ENCODE assay signal across 12 cellular contexts in the genomic region with DNA sequence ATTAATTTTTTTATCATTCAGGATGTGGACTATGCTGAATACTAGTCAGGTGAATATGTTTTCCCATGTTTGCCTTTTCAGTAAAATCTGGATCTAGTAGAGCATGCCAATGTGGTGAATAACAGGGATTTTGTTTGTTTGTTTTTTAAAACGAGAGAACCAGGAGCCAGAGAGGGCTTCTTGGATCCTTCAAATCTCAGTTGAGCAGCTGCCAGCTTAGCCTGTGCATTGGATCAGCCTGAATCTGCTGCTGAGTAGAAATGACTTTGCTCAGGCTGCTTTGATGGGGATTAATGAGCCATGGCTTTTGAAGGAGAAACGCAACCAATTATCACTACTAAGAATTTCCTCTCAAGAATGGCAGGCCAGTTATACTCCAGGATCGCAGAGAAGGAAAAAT.
A peak's percentile ranks its signal among the peaks of the same experiment; 100 is the strongest.
DNase-seq lines count a peak whose midpoint lies in the region; ATAC-seq and TF ChIP-seq lines count a peak whose summit lies in the region.
"Had no signal": no experiment of that assay in that cellular context is flagged by ENCODE, and none has a peak within 500 bp of the region (broad histone marks: within the 10 kb centered on the region; RNA-seq: fewer than 3 reads in every experiment).

No MANE protein-coding gene starts in this region.

- H3K36me3 ChIP-seq in trophoblast cell (ENCODE audit: control insufficient read depth in 1 of 2, insufficient read depth in 2 of 2, low read length in 2 of 2), result no peaks in the 10 kb centered on the region
- H3K36me3 ChIP-seq: upper lobe of left lung had no signal

- ATAC-seq in left ventricle myocardium superior (peak; percentile 41), GM19328 (IDR thresholded peaks at IDR 0.05; ENCODE audit: unreplicated experiment) (no peak)

- no peak for TF ChIP-seq CTCF in fibroblast of mammary gland (conservative IDR thresholded peaks at IDR 0.05; ENCODE audit: control insufficient read depth, insufficient read depth, low read depth, low read length)

- H3K27ac ChIP-seq in trophoblast cell (ENCODE audit: low read depth, low read length), result no peak overlapping the region
- H3K27ac ChIP-seq: upper lobe of left lung had no signal

- H3K4me1 ChIP-seq in trophoblast cell (ENCODE audit: control insufficient read depth in 1 of 2, insufficient read depth in 2 of 2, low read length in 2 of 2), result no peaks in the 10 kb centered on the region
- H3K4me1 ChIP-seq: upper lobe of left lung had no signal

- no peak overlapping the region for H2BK120ac ChIP-seq in trophoblast cell (ENCODE audit: insufficient read depth, low read length, poor library complexity)

- H3K79me2 ChIP-seq in trophoblast cell (ENCODE audit: control insufficient read depth, insufficient read depth, low read length, poor library complexity), result no peaks in the 10 kb centered on the region

- no peak overlapping the region for H3K4me2 ChIP-seq in trophoblast cell (ENCODE audit: low read length)

- no peaks in the 10 kb centered on the region for H3K79me1 ChIP-seq in trophoblast cell (ENCODE audit: low read length)

- H4K12ac ChIP-seq in trophoblast cell (ENCODE audit: low read depth, low read length), result no peak overlapping the region

- no peak overlapping the region for H2BK5ac ChIP-seq in trophoblast cell (ENCODE audit: low read depth, low read length, poor library complexity)

- H3K4ac ChIP-seq in trophoblast cell (ENCODE audit: low read depth, low read length), result no peak overlapping the region

- H4K91ac ChIP-seq in trophoblast cell (ENCODE audit: low read depth, low read length), result no peak overlapping the region

- no peak for DNase-seq in left ventricle myocardium superior
- DNase-seq in cardiac septum (ENCODE audit: low spot score), result no peak
- peak; percentile 20 for DNase-seq in NCI-H2227 treated with DMSO at 0.1 percent for 48 hours (lab: John Stamatoyannopoulos, UW)
- DNase-seq in fibroblast of mammary gland (ENCODE audit: low read depth), result peak; percentile 19
- DNase-seq in stimulated activated naive CD4-positive, alpha-beta T cell treated with Interleukin-2 at 50 U/mL for 16 hours (lab: John Stamatoyannopoulos, UW), result no peak
- no peak for DNase-seq in cortex of kidney (lab: John Stamatoyannopoulos, UW)
- DNase-seq in trophoblast cell, result no peak
- DNase-seq: activated effector memory CD4-positive, alpha-beta T cell treated with anti-CD3 and anti-CD28 coated beads, Interleukin-2, amount 50 U/mL, for 16 hours; naive B cell; small intestine; upper lobe of left lung had no signal

- no peak overlapping the region for H3K9ac ChIP-seq in trophoblast cell (ENCODE audit: low read length)

- H2AK5ac ChIP-seq in trophoblast cell (ENCODE audit: low read length), result no peak overlapping the region

- no peak overlapping the region for H3K18ac ChIP-seq in trophoblast cell (ENCODE audit: low read length)

- intact Hi-C loops in left ventricle myocardium superior (cut with micrococcal nuclease) (loop anchor here (5.0 kb wide), 1 partner anchor 499 kb away; no protein-coding TSS in a partner anchor), cardiac septum (cut with DNase I) (no loop called here)

- no peak overlapping the region for H3K4me3 ChIP-seq in fibroblast of mammary gland (ENCODE audit: control insufficient read depth, low read depth, low read length)
- H3K4me3 ChIP-seq in trophoblast cell (ENCODE audit: low read depth, low read length), result no peak overlapping the region
- H3K4me3 ChIP-seq: upper lobe of left lung had no signal

- no peak overlapping the region for H2BK12ac ChIP-seq in trophoblast cell (ENCODE audit: low read length)

- H2AFZ ChIP-seq in trophoblast cell (ENCODE audit: insufficient read depth, low read length, poor library complexity), result no peak overlapping the region

- no peaks in the 10 kb centered on the region for H3K27me3 ChIP-seq in trophoblast cell (ENCODE audit: insufficient read depth, low read length)
- H3K27me3 ChIP-seq: upper lobe of left lung had no signal

- no peak overlapping the region for H3K14ac ChIP-seq in trophoblast cell (ENCODE audit: low read length)

- H3K9me3 ChIP-seq in trophoblast cell (ENCODE audit: insufficient read depth, low read depth, low read length), result no peaks in the 10 kb centered on the region
- H3K9me3 ChIP-seq: upper lobe of left lung had no signal

- H3K23ac ChIP-seq in trophoblast cell (ENCODE audit: low read length), result no peak overlapping the region

- WGBS in trophoblast cell (ENCODE audit: extremely low coverage, insufficient coverage, insufficient read length), result no CpG with 5 or more reads among the region's 3 CpGs

- H4K8ac ChIP-seq in trophoblast cell (ENCODE audit: low read depth, low read length), result no peak overlapping the region

Comparison
In these comparisons a context has a peak if more than half of its experiments do, and no peak if none do; other contexts are left out.
1. DNase-seq: peak in NCI-H2227 treated with DMSO at 0.1 percent for 48 hours (single experiment) and fibroblast of mammary gland (single experiment); none in left ventricle myocardium superior (single experiment), cardiac septum (single experiment), stimulated activated naive CD4-positive, alpha-beta T cell treated with Interleukin-2 at 50 U/mL for 16 hours (single experiment), cortex of kidney (single experiment) and trophoblast cell (0 of 2).